In genomic region chr11:62493801-62494200, GRCh38 we compare ENCODE assay signal across 9 cellular contexts.
"Had no signal": no experiment of that assay in that cellular context is flagged by ENCODE, and none has a peak within 500 bp of the region (broad histone marks: within the 10 kb centered on the region; RNA-seq: fewer than 3 reads in every experiment).

No MANE protein-coding gene starts in this region.

- ATAC-seq: HCT116, HepG2 had no signal

- H3K36me3 ChIP-seq: HAP-1 had no signal

- H3K4me1 ChIP-seq: HAP-1 had no signal

- H3K4me3 ChIP-seq: GM23248, HAP-1 had no signal

- DNase-seq: GM23248, GOT3, H7, HFFc6, KG1 had no signal

- H3K9me3 ChIP-seq: HAP-1 had no signal

- H3K9ac ChIP-seq: GM23248 had no signal

- H2AFZ ChIP-seq: GM23248 had no signal

- FAIRE-seq: HepG2 had no signal

- H3K27ac ChIP-seq: GM23248, HL-60 had no signal
